15 cellular contexts compared by ENCODE assay signal in the genomic region with DNA sequence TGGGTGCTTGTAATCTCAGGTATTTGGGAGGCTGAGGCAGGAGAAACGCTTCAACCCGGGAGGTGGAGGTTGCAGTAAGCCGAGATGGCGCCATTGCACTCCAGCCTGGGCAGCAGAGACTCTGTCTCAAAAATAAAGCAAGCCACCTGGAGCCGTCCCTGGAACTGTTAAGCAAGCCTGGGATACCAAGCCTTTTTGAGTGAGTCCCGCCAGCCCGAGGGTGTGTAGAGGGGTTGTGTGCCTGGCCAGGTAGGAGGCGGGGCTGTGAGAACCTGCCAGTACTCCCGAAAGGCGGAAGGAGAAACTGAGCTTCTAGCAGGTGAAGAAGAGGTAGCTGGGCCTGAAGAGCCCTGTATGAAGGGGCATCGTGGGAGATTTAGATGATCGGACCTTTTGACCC. TPM values are rescaled to one million over a fixed set of nuclear protein-coding genes. Genes with fewer than 3 reads are reported as not detected.
DNase-seq lines count a peak whose midpoint lies in the region; ATAC-seq, FAIRE-seq and TF ChIP-seq lines count a peak whose summit lies in the region.
"Had no signal": no experiment of that assay in that cellular context is flagged by ENCODE, and none has a peak within 500 bp of the region (broad histone marks: within the 10 kb centered on the region; RNA-seq: fewer than 3 reads in every experiment).

No MANE protein-coding gene starts in this region.

- H4K20me1 ChIP-seq in PC-3 (ENCODE audit: low read length), result no peaks in the 10 kb centered on the region
- H4K20me1 ChIP-seq in fibroblast of lung (ENCODE audit: control insufficient read depth, extremely low read depth, insufficient read depth, low read length), result no peaks in the 10 kb centered on the region

- intact Hi-C loops in PC-3 (cut with micrococcal nuclease), result loop anchor here (10.0 kb wide), 1 partner anchor 54 kb away; the partner anchor contains the start of gene TRIOBP

- peaks cover 74% of the 10 kb centered on the region for H3K79me2 ChIP-seq in PC-3 (ENCODE audit: low read length)
- peaks cover 65% of the 10 kb centered on the region for H3K79me2 ChIP-seq in fibroblast of lung (ENCODE audit: control insufficient read depth, insufficient read depth, low read length)

- no peak for FAIRE-seq in A549 (lab: Jason Lieb, UNC)

- no peak for DNase-seq in A549 (ENCODE audit: low read depth in 1 of 2, low spot score in 1 of 2)
- DNase-seq in PC-3, result no peak
- DNase-seq in fibroblast of lung (ENCODE audit: low read depth in 2 of 2), result no peak
- DNase-seq in progenitor cell of endocrine pancreas (ENCODE audit: low spot score, unreplicated experiment), result no peak
- DNase-seq in NCI-H748 treated with DMSO at 0.1 percent for 48 hours (lab: John Stamatoyannopoulos, UW), result no peak
- no peak for DNase-seq in germinal center (ENCODE audit: low spot score)
- DNase-seq: activated CD4-positive, alpha-beta memory T cell treated with anti-CD3 and anti-CD28 coated beads for 36 hours; activated naive CD4-positive, alpha-beta T cell treated with anti-CD3 and anti-CD28 coated beads for 36 hours; GDM1; NCI-H1436; stimulated activated naive CD4-positive, alpha-beta T cell; T-cell had no signal

- POLR2A ChIA-PET in A549 (lab: Yijun Ruan, JAX) (interaction anchor here (0.6 kb wide), 1 partner anchor 12 kb away, joined by 3 read pairs; no protein-coding TSS in a partner anchor), PC-3 (lab: Charles Lee; ENCODE audit: unreplicated experiment) (interaction anchor here (0.6 kb wide), 1 partner anchor 141 kb away, joined by 3 read pairs; no protein-coding TSS in a partner anchor)

- H3K27ac ChIP-seq in A549, result peak overlapping the region; percentile 10 to 100; a peak in 4 of 6 replicates
- H3K27ac ChIP-seq in PC-3 (ENCODE audit: low read length), result no peak overlapping the region
- peak overlapping the region; percentile 82 for H3K27ac ChIP-seq in fibroblast of lung (ENCODE audit: insufficient read depth, low read length)

- H3K27me3 ChIP-seq in PC-3 (ENCODE audit: low read length), result no peaks in the 10 kb centered on the region
- no peaks in the 10 kb centered on the region for H3K27me3 ChIP-seq in fibroblast of lung (ENCODE audit: control insufficient read depth, insufficient read depth, low read length)

- peak overlapping the region; percentile 10 for H3K27ac Mint-ChIP-seq in progenitor cell of endocrine pancreas
- H3K27ac Mint-ChIP-seq: activated CD4-positive, alpha-beta memory T cell treated with anti-CD3 and anti-CD28 coated beads for 36 hours; activated naive CD4-positive, alpha-beta T cell treated with anti-CD3 and anti-CD28 coated beads for 36 hours; B cell; T-cell had no signal

- no peak overlapping the region for H3K4me2 ChIP-seq in A549
- H3K4me2 ChIP-seq in PC-3 (ENCODE audit: low read length), result peak overlapping the region; percentile 99; the same call in 1 of the 2 replicates
- peak overlapping the region; percentile 63 for H3K4me2 ChIP-seq in fibroblast of lung (ENCODE audit: extremely low read depth, insufficient read depth, low read length)

- H3K9me3 ChIP-seq in A549 (no peaks in the 10 kb centered on the region), PC-3 (ENCODE audit: low read length) (no peaks in the 10 kb centered on the region), fibroblast of lung (ENCODE audit: control insufficient read depth, insufficient read depth, low read depth, low read length) (no peaks in the 10 kb centered on the region)

- no peak overlapping the region for H3K4me3 ChIP-seq in A549
- H3K4me3 ChIP-seq in PC-3 (ENCODE audit: low read length), result no peak overlapping the region
- H3K4me3 ChIP-seq in fibroblast of lung (replicated peaks in 1 of 4; ENCODE audit: control extremely low read depth in 1 of 4, insufficient read depth in 1 of 4, low read depth in 3 of 4, low read length in 4 of 4), result peak overlapping the region in 1 of 4 experiments; percentile 34

- H3K4me1 Mint-ChIP-seq in progenitor cell of endocrine pancreas (ENCODE audit: low read depth), result peaks cover 40% of the 10 kb centered on the region

- peaks cover 3% of the 10 kb centered on the region for H3K36me3 Mint-ChIP-seq in progenitor cell of endocrine pancreas (ENCODE audit: insufficient read depth)

- TF ChIP-seq POLR2A in A549 (IDR thresholded peaks at IDR 0.05; ENCODE audit: low read length), result no peak

- H3K36me3 ChIP-seq in PC-3 (ENCODE audit: low read depth, low read length) (no peaks in the 10 kb centered on the region), fibroblast of lung (ENCODE audit: control insufficient read depth, insufficient read depth, low read length) (no peaks in the 10 kb centered on the region)

- TF ChIP-seq RAD21 in A549 (conservative IDR thresholded peaks at IDR 0.05 in 1 of 2, IDR thresholded peaks at IDR 0.05 in 1 of 2), result no peak

- no peaks in the 10 kb centered on the region for H3F3A ChIP-seq in PC-3 (ENCODE audit: low read length, unreplicated experiment)

- H3K9me2 ChIP-seq in PC-3 (replicated peaks; ENCODE audit: low read length), result no peaks in the 10 kb centered on the region

- WGBS in A549 (ENCODE audit: missing lambda C conversion rate), result 91% methylated on average over 12 of the region's 12 CpGs

- ATAC-seq in A549 (no peak), PC-3 (no peak), HG03439 (IDR thresholded peaks at IDR 0.05; ENCODE audit: unreplicated experiment) (no peak), GM21786 (IDR thresholded peaks at IDR 0.05; ENCODE audit: unreplicated experiment) (no peak)
- ATAC-seq: T-cell had no signal

- CTCF ChIA-PET in A549 (lab: Yijun Ruan, JAX), result interaction anchor here (0.9 to 1.8 kb wide), 4 partner anchors 12 to 56 kb away, joined by 3 to 7 read pairs (median 4); a partner anchor contains a TSS
- CTCF ChIA-PET in PC-3 (lab: Charles Lee), result no interaction called here

- H3K27me3 Mint-ChIP-seq in progenitor cell of endocrine pancreas, result no peaks in the 10 kb centered on the region
- H3K27me3 Mint-ChIP-seq: activated CD4-positive, alpha-beta memory T cell treated with anti-CD3 and anti-CD28 coated beads for 36 hours; B cell; T-cell had no signal

- no peak overlapping the region for H3K9ac ChIP-seq in PC-3 (ENCODE audit: low read length)
- H3K9ac ChIP-seq in fibroblast of lung (ENCODE audit: insufficient read depth, low read length), result no peak overlapping the region

- no peak for TF ChIP-seq EP300 in A549 (IDR thresholded peaks at IDR 0.05)

- no peak for TF ChIP-seq CTCF in A549 (IDR thresholded peaks at IDR 0.05)
- no peak for TF ChIP-seq CTCF in PC-3 (conservative IDR thresholded peaks at IDR 0.05; ENCODE audit: low read depth, low read length)
- no peak for TF ChIP-seq CTCF in fibroblast of lung (conservative IDR thresholded peaks at IDR 0.05 in 1 of 2, IDR thresholded peaks at IDR 0.05 in 1 of 2; ENCODE audit: low read depth in 1 of 2, low read length in 2 of 2)
- TF ChIP-seq CTCF in progenitor cell of endocrine pancreas (IDR thresholded peaks at IDR 0.05; ENCODE audit: unreplicated experiment), result no peak

- H2AFZ ChIP-seq in PC-3 (ENCODE audit: low read length) (no peak overlapping the region), fibroblast of lung (ENCODE audit: low read length) (no peak overlapping the region)

- no TSS peak for BruUV-seq in PC-3 (replicated peaks; lab: Mats Ljungman, UMichigan)

- no peak overlapping the region for H3K4me3 Mint-ChIP-seq in progenitor cell of endocrine pancreas (ENCODE audit: low read depth)
- H3K4me3 Mint-ChIP-seq: activated CD4-positive, alpha-beta memory T cell treated with anti-CD3 and anti-CD28 coated beads for 36 hours; activated naive CD4-positive, alpha-beta T cell treated with anti-CD3 and anti-CD28 coated beads for 36 hours; T-cell had no signal

- no peaks in the 10 kb centered on the region for H3K9me3 Mint-ChIP-seq in progenitor cell of endocrine pancreas (ENCODE audit: low read depth)
- H3K9me3 Mint-ChIP-seq: activated CD4-positive, alpha-beta memory T cell treated with anti-CD3 and anti-CD28 coated beads for 36 hours; activated naive CD4-positive, alpha-beta T cell treated with anti-CD3 and anti-CD28 coated beads for 36 hours; T-cell had no signal

- H3K4me1 ChIP-seq in A549 (peaks cover 76% of the 10 kb centered on the region), PC-3 (ENCODE audit: insufficient read depth, low read length) (peaks cover 75% of the 10 kb centered on the region), fibroblast of lung (ENCODE audit: control insufficient read depth, extremely low read depth, insufficient read depth, low read length) (peaks cover 54% of the 10 kb centered on the region)

TF ChIP-seq in A549, 52 proteins besides CTCF, POLR2A, EP300 and RAD21 (continues in another document):
- TF ChIP-seq RCOR1 (IDR thresholded peaks at IDR 0.05; ENCODE audit: low read depth, low read length) (no peak), HOXB13 (CRISPR knock-in tag; IDR thresholded peaks at IDR 0.05; ENCODE audit: low read depth) (no peak), TP53 (CRISPR knock-in tag; IDR thresholded peaks at IDR 0.05) (no peak), CHD4 (IDR thresholded peaks at IDR 0.05; ENCODE audit: borderline replicate concordance) (no peak), NPAS2 (CRISPR knock-in tag; IDR thresholded peaks at IDR 0.05; ENCODE audit: borderline replicate concordance) (no peak)

RNA-seq across cellular contexts. Expression of gene TRIOBP, which starts 52.4 kb away (rescaled TPM):
- 15.7 and 32.6 TPM in 2 replicates for polyA plus RNA-seq in A549 (2011; rRNA removed)
- 28.2 and 37.4 TPM in 2 replicates for polyA plus RNA-seq in A549 (2012; cell fraction: cytosol; rRNA removed)
- 37.0 and 39.3 TPM in 2 replicates for polyA plus RNA-seq in A549 (2012; cell fraction: nucleus; rRNA removed)
- polyA plus RNA-seq in A549 (2017; fragmentation: RNase III; extraction: RNeasy Plus Mini Kit Qiagen cat#74134 plus additional on column Dnase treatment), result 25.5 to 29.5 TPM (median 26.0 TPM) in 3 replicates
- 44.4 and 50.0 TPM in 2 replicates for polyA minus RNA-seq in A549 (2011; rRNA and poly(A)+ RNA removed)
- total RNA-seq in PC-3 (2014; rRNA removed), result 64.5 and 74.8 TPM in 2 replicates
- 105 and 131 TPM in 2 replicates for total RNA-seq in fibroblast of lung
- 32.9 and 35.4 TPM in 2 replicates for polyA plus RNA-seq in fibroblast of lung
- 104 and 109 TPM in 2 replicates for polyA plus RNA-seq in fibroblast of lung (2012)
- 188 and 198 TPM in 2 replicates for polyA minus RNA-seq in fibroblast of lung (ENCODE audit: low replicate concordance)
- 73.0 and 78.7 TPM in 2 replicates for total RNA-seq in progenitor cell of endocrine pancreas

RNA-seq across cellular contexts. Expression of gene GCAT, which starts 58.5 kb away (rescaled TPM):
- polyA plus RNA-seq in A549 (2011; rRNA removed) (1.2 and 1.3 TPM in 2 replicates), A549 (2017; fragmentation: RNase III; extraction: RNeasy Plus Mini Kit Qiagen cat#74134 plus additional on column Dnase treatment) (2.1 to 3.1 TPM (median 2.6 TPM) in 3 replicates), fibroblast of lung (6.6 and 11.0 TPM in 2 replicates)
- polyA plus RNA-seq in A549 (2012; cell fraction: cytosol; rRNA removed), result 3.2 and 4.8 TPM in 2 replicates
- 5.1 and 6.7 TPM in 2 replicates for polyA plus RNA-seq in A549 (2012; cell fraction: nucleus; rRNA removed)
- 2.2 and 3.6 TPM in 2 replicates for polyA minus RNA-seq in A549 (2011; rRNA and poly(A)+ RNA removed)
- total RNA-seq in PC-3 (2014; rRNA removed) (26.0 and 33.3 TPM in 2 replicates), fibroblast of lung (7.7 and 11.9 TPM in 2 replicates), progenitor cell of endocrine pancreas (20.2 and 28.1 TPM in 2 replicates)
- 14.0 and 25.6 TPM in 2 replicates for polyA plus RNA-seq in fibroblast of lung (2012)
- 14.6 and 20.8 TPM in 2 replicates for polyA minus RNA-seq in fibroblast of lung (ENCODE audit: low replicate concordance)
